In the genomic region with DNA sequence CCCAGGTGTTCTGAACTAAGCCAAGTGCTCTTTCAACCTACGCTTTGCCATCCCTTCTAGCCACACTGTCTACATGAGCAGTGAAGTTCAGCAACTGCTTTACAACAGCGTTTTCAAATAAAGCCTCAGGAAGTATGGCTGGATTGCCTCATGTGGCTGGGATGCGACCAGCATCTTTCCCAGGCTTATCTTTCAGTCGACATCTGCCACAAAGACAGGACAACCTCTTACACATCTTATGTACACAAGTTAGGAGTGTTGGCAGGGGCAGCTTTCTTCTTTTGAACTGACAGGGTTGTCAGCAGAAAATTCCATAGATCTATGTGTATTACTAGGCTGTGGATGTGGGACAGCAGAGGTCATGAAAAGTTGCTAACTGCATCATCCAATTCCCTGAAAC, we compare ENCODE assay signal across 22 cellular contexts.
"Had no signal": no experiment of that assay in that cellular context is flagged by ENCODE, and none has a peak within 500 bp of the region (broad histone marks: within the 10 kb centered on the region; RNA-seq: fewer than 3 reads in every experiment).

No MANE protein-coding gene starts in this region.

- H3K36me3 ChIP-seq: breast epithelium, colonic mucosa had no signal

- H3K27me3 Mint-ChIP-seq: activated CD4-positive, alpha-beta T cell treated with anti-CD3 and anti-CD28 coated beads for 36 hours; activated naive CD8-positive, alpha-beta T cell; activated T-cell treated with anti-CD3 and anti-CD28 coated beads, Interleukin-2, amount 50 U/mL, for 24 hours; activated T-helper 17 cell treated with anti-CD3 and anti-CD28 coated beads, Interleukin-2, amount 50 U/mL, for 72 hours; central memory CD8-positive, alpha-beta T cell; naive B cell had no signal

- H3K4me1 Mint-ChIP-seq: activated CD4-positive, alpha-beta T cell treated with anti-CD3 and anti-CD28 coated beads for 36 hours; activated T-helper 17 cell treated with anti-CD3 and anti-CD28 coated beads, Interleukin-2, amount 50 U/mL, for 72 hours; central memory CD8-positive, alpha-beta T cell; naive B cell had no signal

- H3K4me3 Mint-ChIP-seq: activated CD4-positive, alpha-beta T cell treated with anti-CD3 and anti-CD28 coated beads for 36 hours; activated naive CD8-positive, alpha-beta T cell; activated T-cell treated with anti-CD3 and anti-CD28 coated beads, Interleukin-2, amount 50 U/mL, for 24 hours; activated T-helper 17 cell treated with anti-CD3 and anti-CD28 coated beads, Interleukin-2, amount 50 U/mL, for 72 hours; central memory CD8-positive, alpha-beta T cell; naive B cell had no signal

- H3K27me3 ChIP-seq: adrenal gland, breast epithelium, colonic mucosa, gastroesophageal sphincter had no signal

- H3K27ac Mint-ChIP-seq: activated CD4-positive, alpha-beta T cell treated with anti-CD3 and anti-CD28 coated beads for 36 hours; activated naive CD8-positive, alpha-beta T cell; activated T-cell treated with anti-CD3 and anti-CD28 coated beads, Interleukin-2, amount 50 U/mL, for 24 hours; activated T-helper 17 cell treated with anti-CD3 and anti-CD28 coated beads, Interleukin-2, amount 50 U/mL, for 72 hours had no signal

- H3K9me3 ChIP-seq: adrenal gland, breast epithelium, colonic mucosa, gastroesophageal sphincter, mucosa of descending colon had no signal

- ATAC-seq: activated CD4-positive, alpha-beta T cell treated with anti-CD3 and anti-CD28 coated beads for 36 hours; activated T-helper 17 cell treated with anti-CD3 and anti-CD28 coated beads, Interleukin-2, amount 50 U/mL, for 72 hours; gastroesophageal sphincter; left cardiac atrium; mucosa of descending colon had no signal

- H3K9me3 Mint-ChIP-seq: activated T-cell treated with anti-CD3 and anti-CD28 coated beads, Interleukin-2, amount 50 U/mL, for 24 hours; activated T-helper 17 cell treated with anti-CD3 and anti-CD28 coated beads, Interleukin-2, amount 50 U/mL, for 72 hours; central memory CD8-positive, alpha-beta T cell; endodermal cell; naive B cell had no signal

- DNase-seq: activated CD4-positive, alpha-beta T cell treated with anti-CD3 and anti-CD28 coated beads for 36 hours; activated CD4-positive, alpha-beta T cell treated with anti-CD3 and anti-CD28 coated beads, Interleukin-2, amount 50 U/mL, for 4 hours; activated CD8-positive, alpha-beta memory T cell treated with anti-CD3 and anti-CD28 coated beads for 24 hours; activated CD8-positive, alpha-beta memory T cell treated with anti-CD3 and anti-CD28 coated beads, Interleukin-2, amount 50 U/mL, for 4 hours; activated T-cell treated with anti-CD3 and anti-CD28 coated beads, Interleukin-2, amount 50 U/mL, for 24 hours; adrenal gland; colonic mucosa; dorsolateral prefrontal cortex; head of caudate nucleus; left cardiac atrium; mucosa of descending colon; naive B cell; stimulated activated CD4-positive, alpha-beta T cell treated with anti-CD3 and anti-CD28 coated beads, Interleukin-4, amount 100 ng/mL, for 24 hours; stimulated activated naive CD4-positive, alpha-beta T cell treated with Interleukin-2 at 50 U/mL for 16 hours; T-helper 1 cell had no signal

- H3K4me1 ChIP-seq: breast epithelium, colonic mucosa had no signal

- H3K27ac ChIP-seq: adrenal gland, breast epithelium, colonic mucosa, dorsolateral prefrontal cortex, epithelial cell of prostate, gastroesophageal sphincter had no signal

- H3K4me3 ChIP-seq: adrenal gland, breast epithelium, colonic mucosa, dorsolateral prefrontal cortex, gastroesophageal sphincter, mucosa of descending colon had no signal

- H3K36me3 Mint-ChIP-seq: activated naive CD8-positive, alpha-beta T cell had no signal
